In genomic region chr19:12092065-12092867, GRCh38 we compare ENCODE assay signal across 1 cellular context.
TF ChIP-seq lines count a peak whose summit lies in the region.

No MANE protein-coding gene starts in this region.

TF ChIP-seq in K562, 482 proteins besides CTCF, POLR2A, EP300 and RAD21 (continues in another document):
- 0 out of 2 replicates have a peak, but pooled peaks have one; percentile 13 for TF ChIP-seq KLF16 (IDR thresholded peaks at IDR 0.05)
- TF ChIP-seq MYBL2 (IDR thresholded peaks at IDR 0.05; ENCODE audit: low read depth), result peak; percentile 18; the same call in 1 of the 2 replicates
- no peak for TF ChIP-seq MYBL2 (CRISPR knock-in tag; IDR thresholded peaks at IDR 0.05; ENCODE audit: borderline replicate concordance)
- peak; percentile 63; the same call in 1 of the 2 replicates for TF ChIP-seq PHF8 (IDR thresholded peaks at IDR 0.05; ENCODE audit: borderline replicate concordance, low read length)
- peak; percentile 12 for TF ChIP-seq FOS (IDR thresholded peaks at IDR 0.05; ENCODE audit: extremely low read depth, insufficient read length)
- no peak for TF ChIP-seq IRF1 (CRISPR knock-in tag; IDR thresholded peaks at IDR 0.05; ENCODE audit: borderline replicate concordance)
- TF ChIP-seq JUN (IDR thresholded peaks at IDR 0.05; ENCODE audit: borderline replicate concordance, low read depth, low read length), result no peak
- TF ChIP-seq JUN (CRISPR knock-in tag; IDR thresholded peaks at IDR 0.05; ENCODE audit: borderline replicate concordance), result no peak
- TF ChIP-seq SP1 (CRISPR knock-in tag; IDR thresholded peaks at IDR 0.05), result peak; percentile 43; the same call in 1 of the 2 replicates
- TF ChIP-seq TRIM25 (IDR thresholded peaks at IDR 0.05; ENCODE audit: borderline replicate concordance), result no peak
- peak; percentile 94 for TF ChIP-seq NFYB (IDR thresholded peaks at IDR 0.05; ENCODE audit: extremely low read depth, insufficient read length)
- 0 out of 2 replicates have a peak, but pooled peaks have one; percentile 28 for TF ChIP-seq ATF7 (IDR thresholded peaks at IDR 0.05)
- peak; percentile 48; the same call in 1 of the 2 replicates for TF ChIP-seq ZNF384 (IDR thresholded peaks at IDR 0.05; ENCODE audit: low read depth, low read length)
- TF ChIP-seq PBX2 (CRISPR knock-in tag; IDR thresholded peaks at IDR 0.05; ENCODE audit: low read depth), result peak; percentile 82
- peak; percentile 89 for TF ChIP-seq PBX2 (tag; conservative IDR thresholded peaks at IDR 0.05; ENCODE audit: low read depth)
- TF ChIP-seq HNRNPUL1 (IDR thresholded peaks at IDR 0.05; ENCODE audit: low read length), result no peak
- TF ChIP-seq MEIS2 (IDR thresholded peaks at IDR 0.05; ENCODE audit: partially characterized antibody), result peak; percentile 68
- 0 out of 4 replicates have a peak, but pooled peaks of 1 of the 2 experiments have one; percentile 58 for TF ChIP-seq UBTF (IDR thresholded peaks at IDR 0.05; ENCODE audit: borderline replicate concordance in 1 of 2, low read depth in 2 of 2, low read length in 2 of 2)
- TF ChIP-seq GTF2E2 (tag; IDR thresholded peaks at IDR 0.05), result no peak
- peak; percentile 28; the same call in 1 of the 2 replicates for TF ChIP-seq MGA (IDR thresholded peaks at IDR 0.05)
- peak; percentile 58; the same call in 1 of the 2 replicates for TF ChIP-seq ZFX (CRISPR knock-in tag; IDR thresholded peaks at IDR 0.05)
- TF ChIP-seq SMARCA5 (IDR thresholded peaks at IDR 0.05), result no peak
- 0 out of 2 replicates have a peak, but pooled peaks have one; percentile 32 for TF ChIP-seq ZNF12 (CRISPR knock-in tag; IDR thresholded peaks at IDR 0.05)
- peak; percentile 71 for TF ChIP-seq GABPA (tag; conservative IDR thresholded peaks at IDR 0.05; ENCODE audit: low read depth)
- TF ChIP-seq KDM5B (IDR thresholded peaks at IDR 0.05; ENCODE audit: insufficient replicate concordance, low read depth, low read length), result peak; percentile 66
- no peak for TF ChIP-seq RNF219 (CRISPR knock-in tag; IDR thresholded peaks at IDR 0.05)
- peak; percentile 27; the same call in 1 of the 2 replicates for TF ChIP-seq CREB3L1 (IDR thresholded peaks at IDR 0.05; ENCODE audit: borderline replicate concordance, low read depth)
- TF ChIP-seq NR0B1 (IDR thresholded peaks at IDR 0.05; ENCODE audit: partially characterized antibody), result no peak
- peak; percentile 77 for TF ChIP-seq SUPT5H (IDR thresholded peaks at IDR 0.05)
